1 cellular context compared by ENCODE assay signal in the genomic region with DNA sequence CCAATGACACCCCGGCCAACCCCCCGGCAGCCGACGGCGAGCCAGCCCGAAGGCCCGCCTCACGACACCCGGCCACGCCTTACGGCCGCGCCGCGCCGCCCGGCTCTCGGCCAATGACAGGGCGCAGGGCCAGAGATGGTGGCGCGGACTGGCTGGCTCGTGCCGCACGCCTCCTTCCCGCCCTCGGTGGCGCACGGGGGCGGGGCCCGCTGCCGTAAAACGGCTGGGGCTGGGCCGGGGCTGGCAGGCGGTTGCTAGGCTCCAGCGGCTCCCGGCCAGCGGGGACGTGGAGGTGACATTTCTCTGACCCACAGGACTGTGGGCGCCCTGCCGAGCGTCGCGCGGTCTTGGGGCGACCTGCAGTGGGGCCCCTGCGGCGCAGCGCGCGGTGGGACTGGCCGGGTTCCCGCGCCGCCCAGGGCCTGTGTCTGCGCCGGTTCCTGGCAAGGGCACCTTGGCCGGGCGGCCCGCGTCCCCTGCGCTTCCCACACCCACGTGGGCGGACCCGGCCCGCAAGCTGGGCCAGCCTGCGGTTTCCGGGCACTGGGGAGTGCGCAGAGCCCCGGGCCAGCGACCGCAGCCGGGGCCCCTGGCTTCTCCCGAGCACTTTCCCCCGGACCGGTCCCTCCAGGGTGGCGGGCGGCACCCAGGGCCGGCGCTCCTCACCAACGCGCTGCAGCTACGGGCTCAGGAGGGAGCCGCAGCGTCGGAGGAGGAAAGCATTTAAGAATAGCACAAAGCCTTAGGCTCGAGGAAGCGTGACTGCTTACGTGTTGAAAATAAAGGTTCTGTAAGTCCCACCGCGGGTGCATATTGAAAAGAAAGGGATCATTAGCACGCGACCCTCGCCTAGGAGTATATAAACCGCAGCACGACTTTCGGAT.
TF ChIP-seq lines count a peak whose summit lies in the region.

MPC1 (minus strand) TSS at position 8 of the 884 bp plus-strand sequence. CDS start 64 bp downstream, outside the sequence.

TF ChIP-seq in HepG2, 621 proteins besides CTCF, POLR2A, EP300 and RAD21 (continued from another document and continues in another):
- TF ChIP-seq ZNF557 (CRISPR knock-in tag; IDR thresholded peaks at IDR 0.05): no peak
- TF ChIP-seq ZBTB7A (CRISPR knock-in tag; IDR thresholded peaks at IDR 0.05): no peak; the same call in 1 of the 2 replicates
- no peak for TF ChIP-seq ZMYM3 (CRISPR knock-in tag; IDR thresholded peaks at IDR 0.05)
- no peak for TF ChIP-seq TCF12 (IDR thresholded peaks at IDR 0.05)
- TF ChIP-seq TCF12 (CRISPR knock-in tag; IDR thresholded peaks at IDR 0.05): no peak
- peak; percentile 92 for TF ChIP-seq ZBTB38 (CRISPR knock-in tag; IDR thresholded peaks at IDR 0.05)
- 0 out of 2 replicates have a peak, but pooled peaks have one; percentile 55 for TF ChIP-seq ZBTB1 (CRISPR knock-in tag; IDR thresholded peaks at IDR 0.05; ENCODE audit: borderline replicate concordance)
- TF ChIP-seq ZNF773 (CRISPR knock-in tag; IDR thresholded peaks at IDR 0.05; ENCODE audit: borderline replicate concordance): no peak
- TF ChIP-seq GATAD1 (CRISPR knock-in tag; IDR thresholded peaks at IDR 0.05): peak; percentile 89
- no peak; the same call in 1 of the 2 replicates for TF ChIP-seq ZNF501 (CRISPR knock-in tag; IDR thresholded peaks at IDR 0.05)
- TF ChIP-seq, protein P1, sequence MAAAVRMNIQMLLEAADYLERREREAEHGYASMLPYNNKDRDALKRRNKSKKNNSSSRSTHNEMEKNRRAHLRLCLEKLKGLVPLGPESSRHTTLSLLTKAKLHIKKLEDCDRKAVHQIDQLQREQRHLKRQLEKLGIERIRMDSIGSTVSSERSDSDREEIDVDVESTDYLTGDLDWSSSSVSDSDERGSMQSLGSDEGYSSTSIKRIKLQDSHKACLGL (CRISPR knock-in tag; IDR thresholded peaks at IDR 0.05): peak; percentile 96
- TF ChIP-seq ZNF644 (CRISPR knock-in tag; IDR thresholded peaks at IDR 0.05; ENCODE audit: low read depth): no peak
- TF ChIP-seq PAF1 (CRISPR knock-in tag; IDR thresholded peaks at IDR 0.05): no peak
- TF ChIP-seq ATRX (CRISPR knock-in tag; IDR thresholded peaks at IDR 0.05; ENCODE audit: borderline replicate concordance): no peak
- TF ChIP-seq THAP7 (CRISPR knock-in tag; IDR thresholded peaks at IDR 0.05): 0 out of 2 replicates have a peak, but pooled peaks have one; percentile 67
- TF ChIP-seq, protein P2, sequence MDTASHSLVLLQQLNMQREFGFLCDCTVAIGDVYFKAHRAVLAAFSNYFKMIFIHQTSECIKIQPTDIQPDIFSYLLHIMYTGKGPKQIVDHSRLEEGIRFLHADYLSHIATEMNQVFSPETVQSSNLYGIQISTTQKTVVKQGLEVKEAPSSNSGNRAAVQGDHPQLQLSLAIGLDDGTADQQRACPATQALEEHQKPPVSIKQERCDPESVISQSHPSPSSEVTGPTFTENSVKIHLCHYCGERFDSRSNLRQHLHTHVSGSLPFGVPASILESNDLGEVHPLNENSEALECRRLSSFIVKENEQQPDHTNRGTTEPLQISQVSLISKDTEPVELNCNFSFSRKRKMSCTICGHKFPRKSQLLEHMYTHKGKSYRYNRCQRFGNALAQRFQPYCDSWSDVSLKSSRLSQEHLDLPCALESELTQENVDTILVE (CRISPR knock-in tag; IDR thresholded peaks at IDR 0.05): peak; percentile 51; the same call in 1 of the 2 replicates
- TF ChIP-seq, protein P3, sequence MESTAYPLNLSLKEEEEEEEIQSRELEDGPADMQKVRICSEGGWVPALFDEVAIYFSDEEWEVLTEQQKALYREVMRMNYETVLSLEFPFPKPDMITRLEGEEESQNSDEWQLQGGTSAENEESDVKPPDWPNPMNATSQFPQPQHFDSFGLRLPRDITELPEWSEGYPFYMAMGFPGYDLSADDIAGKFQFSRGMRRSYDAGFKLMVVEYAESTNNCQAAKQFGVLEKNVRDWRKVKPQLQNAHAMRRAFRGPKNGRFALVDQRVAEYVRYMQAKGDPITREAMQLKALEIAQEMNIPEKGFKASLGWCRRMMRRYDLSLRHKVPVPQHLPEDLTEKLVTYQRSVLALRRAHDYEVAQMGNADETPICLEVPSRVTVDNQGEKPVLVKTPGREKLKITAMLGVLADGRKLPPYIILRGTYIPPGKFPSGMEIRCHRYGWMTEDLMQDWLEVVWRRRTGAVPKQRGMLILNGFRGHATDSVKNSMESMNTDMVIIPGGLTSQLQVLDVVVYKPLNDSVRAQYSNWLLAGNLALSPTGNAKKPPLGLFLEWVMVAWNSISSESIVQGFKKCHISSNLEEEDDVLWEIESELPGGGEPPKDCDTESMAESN (CRISPR knock-in tag; conservative IDR thresholded peaks at IDR 0.05): peak; percentile 97
- TF ChIP-seq ZFAT (CRISPR knock-in tag; conservative IDR thresholded peaks at IDR 0.05): no peak
- TF ChIP-seq ARNTL (CRISPR knock-in tag; IDR thresholded peaks at IDR 0.05): peak; percentile 53
- TF ChIP-seq, protein P4, sequence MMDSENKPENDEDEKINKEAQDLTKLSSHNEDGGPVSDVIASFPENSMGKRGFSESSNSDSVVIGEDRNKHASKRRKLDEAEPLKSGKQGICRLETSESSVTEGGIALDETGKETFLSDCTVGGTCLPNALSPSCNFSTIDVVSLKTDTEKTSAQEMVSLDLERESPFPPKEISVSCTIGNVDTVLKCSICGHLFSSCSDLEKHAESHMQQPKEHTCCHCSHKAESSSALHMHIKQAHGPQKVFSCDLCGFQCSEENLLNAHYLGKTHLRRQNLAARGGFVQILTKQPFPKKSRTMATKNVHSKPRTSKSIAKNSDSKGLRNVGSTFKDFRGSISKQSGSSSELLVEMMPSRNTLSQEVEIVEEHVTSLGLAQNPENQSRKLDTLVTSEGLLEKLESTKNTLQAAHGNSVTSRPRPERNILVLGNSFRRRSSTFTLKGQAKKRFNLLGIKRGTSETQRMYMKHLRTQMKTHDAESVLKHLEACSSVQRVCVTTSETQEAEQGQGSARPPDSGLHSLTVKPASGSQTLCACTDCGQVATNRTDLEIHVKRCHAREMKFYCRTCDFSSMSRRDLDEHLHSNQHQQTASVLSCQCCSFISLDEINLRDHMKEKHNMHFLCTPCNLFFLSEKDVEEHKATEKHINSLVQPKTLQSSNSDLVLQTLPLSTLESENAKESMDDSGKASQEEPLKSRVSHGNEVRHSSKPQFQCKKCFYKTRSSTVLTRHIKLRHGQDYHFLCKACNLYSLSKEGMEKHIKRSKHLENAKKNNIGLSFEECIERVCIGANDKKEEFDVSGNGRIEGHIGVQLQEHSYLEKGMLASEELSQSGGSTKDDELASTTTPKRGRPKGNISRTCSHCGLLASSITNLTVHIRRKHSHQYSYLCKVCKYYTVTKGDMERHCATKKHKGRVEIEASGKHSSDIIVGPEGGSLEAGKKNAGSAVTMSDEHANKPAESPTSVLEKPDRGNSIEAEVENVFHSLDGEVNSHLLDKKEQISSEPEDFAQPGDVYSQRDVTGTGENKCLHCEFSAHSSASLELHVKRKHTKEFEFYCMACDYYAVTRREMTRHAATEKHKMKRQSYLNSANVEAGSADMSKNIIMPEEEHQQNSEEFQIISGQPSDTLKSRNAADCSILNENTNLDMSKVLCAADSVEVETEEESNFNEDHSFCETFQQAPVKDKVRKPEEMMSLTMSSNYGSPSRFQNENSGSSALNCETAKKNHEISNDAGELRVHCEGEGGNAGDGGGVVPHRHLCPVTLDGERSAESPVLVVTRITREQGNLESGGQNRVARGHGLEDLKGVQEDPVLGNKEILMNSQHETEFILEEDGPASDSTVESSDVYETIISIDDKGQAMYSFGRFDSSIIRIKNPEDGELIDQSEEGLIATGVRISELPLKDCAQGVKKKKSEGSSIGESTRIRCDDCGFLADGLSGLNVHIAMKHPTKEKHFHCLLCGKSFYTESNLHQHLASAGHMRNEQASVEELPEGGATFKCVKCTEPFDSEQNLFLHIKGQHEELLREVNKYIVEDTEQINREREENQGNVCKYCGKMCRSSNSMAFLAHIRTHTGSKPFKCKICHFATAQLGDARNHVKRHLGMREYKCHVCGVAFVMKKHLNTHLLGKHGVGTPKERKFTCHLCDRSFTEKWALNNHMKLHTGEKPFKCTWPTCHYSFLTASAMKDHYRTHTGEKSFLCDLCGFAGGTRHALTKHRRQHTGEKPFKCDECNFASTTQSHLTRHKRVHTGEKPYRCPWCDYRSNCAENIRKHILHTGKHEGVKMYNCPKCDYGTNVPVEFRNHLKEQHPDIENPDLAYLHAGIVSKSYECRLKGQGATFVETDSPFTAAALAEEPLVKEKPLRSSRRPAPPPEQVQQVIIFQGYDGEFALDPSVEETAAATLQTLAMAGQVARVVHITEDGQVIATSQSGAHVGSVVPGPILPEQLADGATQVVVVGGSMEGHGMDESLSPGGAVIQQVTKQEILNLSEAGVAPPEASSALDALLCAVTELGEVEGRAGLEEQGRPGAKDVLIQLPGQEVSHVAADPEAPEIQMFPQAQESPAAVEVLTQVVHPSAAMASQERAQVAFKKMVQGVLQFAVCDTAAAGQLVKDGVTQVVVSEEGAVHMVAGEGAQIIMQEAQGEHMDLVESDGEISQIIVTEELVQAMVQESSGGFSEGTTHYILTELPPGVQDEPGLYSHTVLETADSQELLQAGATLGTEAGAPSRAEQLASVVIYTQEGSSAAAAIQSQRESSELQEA (CRISPR knock-in tag; IDR thresholded peaks at IDR 0.05; ENCODE audit: not compliant biosample characterization): peak; percentile 84
- no peak for TF ChIP-seq FOXJ3 (CRISPR knock-in tag; IDR thresholded peaks at IDR 0.05; ENCODE audit: borderline replicate concordance)
- TF ChIP-seq GFI1 (CRISPR knock-in tag; IDR thresholded peaks at IDR 0.05; ENCODE audit: borderline replicate concordance): peak; percentile 64; the same call in 1 of the 2 replicates
- TF ChIP-seq CENPT (CRISPR knock-in tag; IDR thresholded peaks at IDR 0.05; ENCODE audit: low read depth): peak; percentile 89; the same call in 1 of the 2 replicates
- TF ChIP-seq KDM6A (CRISPR knock-in tag; IDR thresholded peaks at IDR 0.05; ENCODE audit: low read depth): no peak
- TF ChIP-seq FOXK2 (IDR thresholded peaks at IDR 0.05): no peak
- no peak for TF ChIP-seq MAFK (conservative IDR thresholded peaks at IDR 0.05 in 1 of 2, IDR thresholded peaks at IDR 0.05 in 1 of 2; ENCODE audit: low read length in 2 of 2)
- TF ChIP-seq ZNF580 (CRISPR knock-in tag; IDR thresholded peaks at IDR 0.05; ENCODE audit: borderline replicate concordance, low read depth): no peak
- peak; percentile 29; the same call in 1 of the 2 replicates for TF ChIP-seq YEATS2 (CRISPR knock-in tag; IDR thresholded peaks at IDR 0.05; ENCODE audit: borderline replicate concordance)
- TF ChIP-seq MAFF (IDR thresholded peaks at IDR 0.05; ENCODE audit: low read depth, low read length): no peak
- TF ChIP-seq BATF2 (CRISPR knock-in tag; IDR thresholded peaks at IDR 0.05): peak; percentile 86; the same call in 1 of the 2 replicates
- TF ChIP-seq HMG20A (CRISPR knock-in tag; IDR thresholded peaks at IDR 0.05; ENCODE audit: borderline replicate concordance): no peak
- TF ChIP-seq ZNF841 (CRISPR knock-in tag; IDR thresholded peaks at IDR 0.05; ENCODE audit: borderline replicate concordance): peak; percentile 64; the same call in 1 of the 2 replicates
- peak; percentile 99 for TF ChIP-seq ZNF138 (CRISPR knock-in tag; IDR thresholded peaks at IDR 0.05; ENCODE audit: low read depth)
- TF ChIP-seq ZNF543 (CRISPR knock-in tag; IDR thresholded peaks at IDR 0.05): peak; percentile 97
- peak; percentile 86; the same call in 1 of the 2 replicates for TF ChIP-seq FOXC1 (CRISPR knock-in tag; IDR thresholded peaks at IDR 0.05; ENCODE audit: borderline replicate concordance)
- peak; percentile 58; the same call in 1 of the 2 replicates for TF ChIP-seq ZNF766 (CRISPR knock-in tag; IDR thresholded peaks at IDR 0.05; ENCODE audit: borderline replicate concordance)
- TF ChIP-seq, protein P5, sequence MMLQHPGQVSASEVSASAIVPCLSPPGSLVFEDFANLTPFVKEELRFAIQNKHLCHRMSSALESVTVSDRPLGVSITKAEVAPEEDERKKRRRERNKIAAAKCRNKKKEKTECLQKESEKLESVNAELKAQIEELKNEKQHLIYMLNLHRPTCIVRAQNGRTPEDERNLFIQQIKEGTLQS (CRISPR knock-in tag; IDR thresholded peaks at IDR 0.05): no peak
- TF ChIP-seq, protein P6, sequence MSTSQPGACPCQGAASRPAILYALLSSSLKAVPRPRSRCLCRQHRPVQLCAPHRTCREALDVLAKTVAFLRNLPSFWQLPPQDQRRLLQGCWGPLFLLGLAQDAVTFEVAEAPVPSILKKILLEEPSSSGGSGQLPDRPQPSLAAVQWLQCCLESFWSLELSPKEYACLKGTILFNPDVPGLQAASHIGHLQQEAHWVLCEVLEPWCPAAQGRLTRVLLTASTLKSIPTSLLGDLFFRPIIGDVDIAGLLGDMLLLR (CRISPR knock-in tag; IDR thresholded peaks at IDR 0.05): peak; percentile 65
- TF ChIP-seq, protein P7, sequence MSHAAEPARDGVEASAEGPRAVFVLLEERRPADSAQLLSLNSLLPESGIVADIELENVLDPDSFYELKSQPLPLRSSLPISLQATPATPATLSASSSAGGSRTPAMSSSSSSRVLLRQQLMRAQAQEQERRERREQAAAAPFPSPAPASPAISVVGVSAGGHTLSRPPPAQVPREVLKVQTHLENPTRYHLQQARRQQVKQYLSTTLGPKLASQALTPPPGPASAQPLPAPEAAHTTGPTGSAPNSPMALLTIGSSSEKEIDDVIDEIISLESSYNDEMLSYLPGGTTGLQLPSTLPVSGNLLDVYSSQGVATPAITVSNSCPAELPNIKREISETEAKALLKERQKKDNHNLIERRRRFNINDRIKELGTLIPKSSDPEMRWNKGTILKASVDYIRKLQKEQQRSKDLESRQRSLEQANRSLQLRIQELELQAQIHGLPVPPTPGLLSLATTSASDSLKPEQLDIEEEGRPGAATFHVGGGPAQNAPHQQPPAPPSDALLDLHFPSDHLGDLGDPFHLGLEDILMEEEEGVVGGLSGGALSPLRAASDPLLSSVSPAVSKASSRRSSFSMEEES (CRISPR knock-in tag; IDR thresholded peaks at IDR 0.05): no peak
- TF ChIP-seq ZFY (CRISPR knock-in tag; IDR thresholded peaks at IDR 0.05): peak; percentile 89
